ENCODE assay signal across 1 cellular context in genomic region chr11:72777755-72778278, GRCh38.
TF ChIP-seq lines count a peak whose summit lies in the region.

No MANE protein-coding gene starts in this region.

TF ChIP-seq in K562, 482 proteins besides CTCF, POLR2A, EP300 and RAD21:
- TF ChIP-seq MYBL2 (IDR thresholded peaks at IDR 0.05; ENCODE audit: low read depth) (no peak), MYBL2 (CRISPR knock-in tag; IDR thresholded peaks at IDR 0.05; ENCODE audit: borderline replicate concordance) (0 out of 2 replicates have a peak, but pooled peaks have one; percentile 25), RERE (CRISPR knock-in tag; IDR thresholded peaks at IDR 0.05; ENCODE audit: borderline replicate concordance) (0 out of 2 replicates have a peak, but pooled peaks have one; percentile 41), ZKSCAN3 (CRISPR knock-in tag; IDR thresholded peaks at IDR 0.05) (no peak), NR2C1 (IDR thresholded peaks at IDR 0.05) (no peak), NR2C1 (tag; IDR thresholded peaks at IDR 0.05) (0 out of 2 replicates have a peak, but pooled peaks have one; percentile 39)
